ENCODE assay signal across 12 cellular contexts in genomic region chr1:223827193-223827663, GRCh38. TPM values are rescaled to one million over a fixed set of nuclear protein-coding genes. Genes with fewer than 3 reads are reported as not detected.
DNase-seq lines count a peak whose midpoint lies in the region; ATAC-seq and TF ChIP-seq lines count a peak whose summit lies in the region.
"Had no signal": no experiment of that assay in that cellular context is flagged by ENCODE, and none has a peak within 500 bp of the region (broad histone marks: within the 10 kb centered on the region; RNA-seq: fewer than 3 reads in every experiment).

No MANE protein-coding gene starts in this region.

- no peaks in the 10 kb centered on the region for H3K9me3 Mint-ChIP-seq in activated naive CD4-positive, alpha-beta T cell treated with anti-CD3 and anti-CD28 coated beads, Interleukin-2, amount 50 U/mL, for 72 hours
- H3K9me3 Mint-ChIP-seq: activated CD4-positive, alpha-beta T cell treated with anti-CD3 and anti-CD28 coated beads, Interleukin-2, amount 10 ng/mL, durations not matched to agents 7 days and 5 days; IgD-negative memory B cell had no signal

- H3K36me3 Mint-ChIP-seq in activated naive CD4-positive, alpha-beta T cell treated with anti-CD3 and anti-CD28 coated beads, Interleukin-2, amount 50 U/mL, for 72 hours: peaks cover 0 to 22% of the 10 kb centered on the region in 2 donors
- H3K36me3 Mint-ChIP-seq: IgD-negative memory B cell had no signal

- ATAC-seq in activated naive CD4-positive, alpha-beta T cell treated with anti-CD3 and anti-CD28 coated beads, Interleukin-2, amount 50 U/mL, for 72 hours: no peak
- no peak for ATAC-seq in HG03432 (IDR thresholded peaks at IDR 0.05; ENCODE audit: unreplicated experiment)
- ATAC-seq: body of pancreas had no signal

- DNase-seq in activated naive CD4-positive, alpha-beta T cell treated with anti-CD3 and anti-CD28 coated beads, Interleukin-2, amount 50 U/mL, for 72 hours (ENCODE audit: low spot score in 2 of 2): no peak
- DNase-seq in activated naive CD4-positive, alpha-beta T cell treated with Interleukin-2 at 50 U/mL for 16 hours: no peak
- peak; percentile 16 for DNase-seq in RPMI7951 (ENCODE audit: low read depth)
- DNase-seq in fibroblast of the aortic adventitia (ENCODE audit: low read depth): peak; percentile 60
- DNase-seq in stromal cell of bone marrow (ENCODE audit: low read depth): peak; percentile 9
- DNase-seq in HT-29 (ENCODE audit: low spot score): no peak
- DNase-seq in activated CD8-positive, alpha-beta memory T cell treated with anti-CD3 and anti-CD28 coated beads, Interleukin-2, amount 50 U/mL, for 48 hours: no peak
- DNase-seq: activated CD4-positive, alpha-beta T cell treated with anti-CD3 and anti-CD28 coated beads, Interleukin-2, amount 10 ng/mL, durations not matched to agents 7 days and 5 days; NCI-H2171 treated with DMSO at 0.1 percent for 48 hours had no signal

- no peak overlapping the region for H3K4me3 ChIP-seq in fibroblast of the aortic adventitia (ENCODE audit: low read depth, low read length)
- H3K4me3 ChIP-seq: body of pancreas had no signal

- H3K27ac Mint-ChIP-seq in activated naive CD4-positive, alpha-beta T cell treated with anti-CD3 and anti-CD28 coated beads, Interleukin-2, amount 50 U/mL, for 72 hours: peak overlapping the region; percentile 3 to 12
- H3K27ac Mint-ChIP-seq: activated CD4-positive, alpha-beta T cell treated with anti-CD3 and anti-CD28 coated beads, Interleukin-2, amount 10 ng/mL, durations not matched to agents 7 days and 5 days had no signal

- TF ChIP-seq CTCF in fibroblast of the aortic adventitia (IDR thresholded peaks at IDR 0.05; ENCODE audit: insufficient read depth, low read length): no peak

RNA-seq across cellular contexts. Expression of gene TP53BP2, which starts 18.5 kb away (rescaled TPM):
- total RNA-seq in activated naive CD4-positive, alpha-beta T cell treated with anti-CD3 and anti-CD28 coated beads, Interleukin-2, amount 50 U/mL, for 72 hours: 10 to 100 TPM; 21.9 to 57.1 TPM
- total RNA-seq in RPMI7951 (2014; rRNA removed; shearing (Covaris generic)): 19.2 and 23.7 TPM in 2 replicates
- 32.7 and 66.9 TPM in 2 replicates for total RNA-seq in fibroblast of the aortic adventitia (ENCODE audit: low replicate concordance)
- 33.9 and 56.1 TPM in 2 replicates for total RNA-seq in HT-29 (2014; rRNA removed; shearing (Covaris generic))

Comparison
In these comparisons a context has a peak if more than half of its experiments do, and no peak if none do; other contexts are left out.
1. DNase-seq: peak in RPMI7951 (single experiment), fibroblast of the aortic adventitia (single experiment) and stromal cell of bone marrow (single experiment); none in activated naive CD4-positive, alpha-beta T cell treated with anti-CD3 and anti-CD28 coated beads, Interleukin-2, amount 50 U/mL, for 72 hours (0 of 2), activated naive CD4-positive, alpha-beta T cell treated with Interleukin-2 at 50 U/mL for 16 hours (single experiment), HT-29 (single experiment) and activated CD8-positive, alpha-beta memory T cell treated with anti-CD3 and anti-CD28 coated beads, Interleukin-2, amount 50 U/mL, for 48 hours (single experiment).